35 cellular contexts compared by ENCODE assay signal in the genomic region with DNA sequence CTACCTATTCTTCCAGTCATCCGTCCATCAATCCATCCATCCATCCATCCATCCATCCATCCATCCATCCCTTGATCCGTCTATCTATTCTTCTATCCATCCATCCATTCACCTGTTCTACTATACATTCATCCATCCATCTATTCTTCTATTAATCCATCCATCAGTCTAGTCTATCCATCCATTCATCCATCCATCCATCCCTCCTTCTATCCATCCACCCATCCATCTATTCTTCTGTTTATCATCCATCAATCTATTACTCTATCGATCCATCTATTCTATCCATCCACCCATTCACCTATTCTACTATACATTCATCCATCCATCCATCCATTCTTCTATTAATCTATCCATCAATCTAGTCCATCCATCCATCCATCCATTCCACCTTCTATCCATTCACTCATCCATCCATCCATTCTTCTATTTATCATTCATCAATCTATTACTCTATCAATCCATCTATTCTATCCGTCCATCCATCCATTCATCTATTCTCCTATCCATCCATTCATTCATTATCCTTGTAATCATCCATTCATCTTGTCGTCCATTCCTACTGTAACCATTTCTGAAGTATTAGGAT.
"Had no signal": no experiment of that assay in that cellular context is flagged by ENCODE, and none has a peak within 500 bp of the region (broad histone marks: within the 10 kb centered on the region; RNA-seq: fewer than 3 reads in every experiment).

No MANE protein-coding gene starts in this region.

- H3K36me3 ChIP-seq: MG63 had no signal

- DNase-seq: Karpas-422, Kasumi-1, MG63, MV-4-11, NCI-H1048, NCI-H1092, NCI-H1092 treated with DMSO at 0.1 percent for 48 hours, NCI-H1105, NCI-H1105 treated with DMSO at 0.1 percent for 48 hours, NCI-H1417, NCI-H1417 treated with DMSO at 0.1 percent for 48 hours, NCI-H1436, NCI-H1436 treated with DMSO at 0.1 percent for 48 hours, NCI-H146, NCI-H1694, NCI-H1694 treated with DMSO at 0.1 percent for 48 hours, NCI-H187, NCI-H187 treated with DMSO at 0.1 percent for 48 hours, NCI-H1930, NCI-H2029, NCI-H2029 treated with DMSO at 0.1 percent for 48 hours, NCI-H2081, NCI-H2081 treated with DMSO at 0.1 percent for 48 hours, NCI-H2107, NCI-H2171, NCI-H2171 treated with DMSO at 0.1 percent for 48 hours, NCI-H2227 treated with DMSO at 0.1 percent for 48 hours, NCI-H226, NCI-H345, NCI-H446, NCI-H446 treated with DMSO at 0.1 percent for 48 hours, NCI-H510A, NCI-H510A treated with DMSO at 0.1 percent for 48 hours, NCI-H524 treated with DMSO at 0.1 percent for 48 hours, NCI-H526 had no signal

- H3K9me3 ChIP-seq: MG63 had no signal

- H3K27me3 ChIP-seq: MG63 had no signal

- H3K4me3 ChIP-seq: MG63 had no signal
